ENCODE assay signal across 8 cellular contexts in genomic region chr12:13102481-13103195, GRCh38. TPM values are rescaled to one million over a fixed set of nuclear protein-coding genes. Genes with fewer than 3 reads are reported as not detected.
A peak's percentile ranks its signal among the peaks of the same experiment; 100 is the strongest.
DNase-seq lines count a peak whose midpoint lies in the region; ATAC-seq and TF ChIP-seq lines count a peak whose summit lies in the region.

No MANE protein-coding gene starts in this region.

- H3K27me3 ChIP-seq in A673 (replicated peaks; ENCODE audit: insufficient read depth, low read depth, low read length, poor library complexity) (no peaks in the 10 kb centered on the region), HUES6 (ENCODE audit: control insufficient read depth, insufficient read depth, low read length) (no peaks in the 10 kb centered on the region), H7 (ENCODE audit: control insufficient read depth, insufficient read depth, low read length) (no peaks in the 10 kb centered on the region)

- peak overlapping the region; percentile 91 for H3K27ac ChIP-seq in A673 (ENCODE audit: low read depth, low read length, poor library complexity, severe bottlenecking)
- no peak overlapping the region for H3K27ac ChIP-seq in HUES6 (ENCODE audit: low read depth, low read length)

- H3K4me3 Mint-ChIP-seq in natural killer cell, result peak overlapping the region; percentile 90

- H3K9ac ChIP-seq in HUES6 (ENCODE audit: low read length), result no peak overlapping the region

- no peaks in the 10 kb centered on the region for H3K36me3 Mint-ChIP-seq in natural killer cell

- BruUV-seq in A673 (replicated peaks; lab: Mats Ljungman, UMichigan), result no TSS peak

- H3K4me3 ChIP-seq in A673 (ENCODE audit: low read depth, low read length, poor library complexity, severe bottlenecking) (no peak overlapping the region), HUES6 (ENCODE audit: low read depth, low read length) (0 out of 2 replicates have a peak overlapping the region, but pooled peaks have one; percentile 14), H7 (ENCODE audit: insufficient read depth, low read depth, low read length) (no peak overlapping the region)

- H3K36me3 ChIP-seq in A673 (ENCODE audit: insufficient read depth, low read length, poor library complexity, severe bottlenecking) (no peaks in the 10 kb centered on the region), HUES6 (ENCODE audit: control insufficient read depth, insufficient read depth, low read length) (no peaks in the 10 kb centered on the region), H7 (replicated peaks; ENCODE audit: control insufficient read depth, insufficient read depth, low read length) (no peaks in the 10 kb centered on the region)

- H3K4me1 ChIP-seq in A673 (ENCODE audit: insufficient read depth, low read length, poor library complexity, severe bottlenecking) (peaks cover 39% of the 10 kb centered on the region), HUES6 (ENCODE audit: control insufficient read depth, insufficient read depth, low read length) (peaks cover 41% of the 10 kb centered on the region)

- H3K9me3 Mint-ChIP-seq in natural killer cell, result no peaks in the 10 kb centered on the region

- peak overlapping the region; percentile 82 to 97 for H3K27ac Mint-ChIP-seq in natural killer cell

- intact Hi-C loops in A673 (cut with micrococcal nuclease; ENCODE audit: unreplicated experiment), result no loop called here
- intact Hi-C loops in natural killer cell (cut with micrococcal nuclease), result loop anchor here (5.0 kb wide), 2 partner anchors 385 to 1670 kb away; partner anchors contain the start of gene CDKN1B

- H3K4me1 Mint-ChIP-seq in natural killer cell, result peaks cover 38 to 44% of the 10 kb centered on the region in 2 donors

- H3K9me3 ChIP-seq in A673 (ENCODE audit: low read depth, low read length, poor library complexity, severe bottlenecking), result no peaks in the 10 kb centered on the region
- no peaks in the 10 kb centered on the region for H3K9me3 ChIP-seq in HUES6 (ENCODE audit: control insufficient read depth, insufficient read depth, low read depth, low read length)

- POLR2A ChIA-PET in A673 (lab: Charles Lee; ENCODE audit: low non-redundant PET), result no interaction called here

- peaks cover 0 to 2% of the 10 kb centered on the region in 2 donors for H3K27me3 Mint-ChIP-seq in natural killer cell (ENCODE audit: low read depth in 2 of 2)

- no peak for TF ChIP-seq CTCF in A673 (conservative IDR thresholded peaks at IDR 0.05; ENCODE audit: low read depth, low read length)
- TF ChIP-seq CTCF in natural killer cell (IDR thresholded peaks at IDR 0.05), result no peak

- CTCF ChIA-PET in A673 (lab: Charles Lee), result no interaction called here

- ATAC-seq in natural killer cell (no peak), GM21529 (IDR thresholded peaks at IDR 0.05; ENCODE audit: unreplicated experiment) (no peak), HG03039 (IDR thresholded peaks at IDR 0.05; ENCODE audit: unreplicated experiment) (no peak), GM19463 (IDR thresholded peaks at IDR 0.05; ENCODE audit: unreplicated experiment) (no peak)

- DNase-seq in A673 (ENCODE audit: low spot score) (no peak), cerebellum (ENCODE audit: low spot score) (peak; percentile 84), natural killer cell (no peak), H7 (no peak)

RNA-seq across cellular contexts. Expression of gene GSG1, which starts 0.8 kb away (rescaled TPM):
- 0.24 TPM in 1 of 2 replicates, not detected in the other for total RNA-seq in A673 (2021)
- total RNA-seq in cerebellum, result not detected
- not detected for total RNA-seq in natural killer cell
- 0.07 TPM in 1 of 2 replicates, not detected in the other for total RNA-seq in H7 (2014; rRNA removed; shearing (Covaris generic))

RNA-seq across cellular contexts. Expression of gene FAM234B, which starts 58.5 kb away (rescaled TPM):
- 11.8 and 13.2 TPM in 2 replicates for total RNA-seq in A673 (2021)
- total RNA-seq in cerebellum, result 24.8 TPM
- 1 to 10 TPM; 5.5 to 8.7 (median 6.6) TPM for total RNA-seq in natural killer cell
- 12.7 and 13.3 TPM in 2 replicates for total RNA-seq in H7 (2014; rRNA removed; shearing (Covaris generic))
